ENCODE assay signal across 15 cellular contexts in the genomic region with DNA sequence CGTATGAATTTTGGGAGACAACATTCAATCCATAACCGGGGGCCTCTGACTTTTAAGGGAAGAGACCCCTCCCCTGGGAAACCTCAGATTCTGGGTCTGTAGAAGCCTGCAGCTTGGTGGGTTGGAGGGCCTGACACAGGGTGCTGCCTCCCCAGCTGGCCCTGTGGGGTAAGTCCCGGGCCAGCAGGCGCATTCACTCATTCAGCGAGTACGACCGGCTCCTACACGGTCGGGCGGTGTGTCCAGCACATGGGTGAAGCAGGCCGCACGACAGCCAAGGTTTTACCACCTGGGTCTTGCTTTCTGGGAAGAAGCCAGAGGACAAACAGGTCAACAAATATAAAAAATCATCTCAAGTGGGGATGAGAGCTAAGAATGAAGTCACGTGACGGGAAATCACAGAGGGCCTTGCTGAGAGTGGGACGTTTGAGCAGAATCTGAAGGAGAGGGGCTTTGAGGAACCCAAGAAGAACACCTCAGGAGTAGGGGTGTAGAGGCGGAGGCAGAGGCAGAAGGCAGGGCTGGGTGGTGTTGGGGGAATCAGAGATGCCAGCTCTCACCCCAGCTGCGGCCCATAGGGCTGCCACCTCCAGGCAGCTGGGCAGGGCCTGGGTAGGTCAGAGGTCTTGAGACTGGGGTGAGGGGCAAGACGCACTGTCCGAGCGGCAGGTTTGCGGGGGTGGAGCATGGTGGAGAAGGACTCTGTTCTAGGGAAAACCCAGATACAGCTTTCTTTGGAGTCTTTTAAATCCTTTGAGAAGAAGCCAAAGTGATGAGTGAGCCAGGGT.
"Had no signal": no experiment of that assay in that cellular context is flagged by ENCODE, and none has a peak within 500 bp of the region (broad histone marks: within the 10 kb centered on the region; RNA-seq: fewer than 3 reads in every experiment).

No MANE protein-coding gene starts in this region.

- H3K4me3 Mint-ChIP-seq: naive B cell, nephron had no signal

- H3K27ac ChIP-seq: dorsolateral prefrontal cortex, heart left ventricle, pancreas, prostate gland had no signal

- H3K4me3 ChIP-seq: dorsolateral prefrontal cortex, heart left ventricle, pancreas, prostate gland had no signal

- H3K4me1 ChIP-seq: pancreas, prostate gland had no signal

- H3K27ac Mint-ChIP-seq: naive B cell had no signal

- H3K9me3 ChIP-seq: heart left ventricle, pancreas, prostate gland had no signal

- H3K27me3 ChIP-seq: dorsolateral prefrontal cortex, heart left ventricle, pancreas had no signal

- H3K4me1 Mint-ChIP-seq: naive B cell, nephron had no signal

- H3K36me3 Mint-ChIP-seq: naive B cell had no signal

- H3K9me3 Mint-ChIP-seq: nephron had no signal

- ATAC-seq: heart left ventricle, pancreas, sciatic nerve had no signal

- H3K36me3 ChIP-seq: heart left ventricle, pancreas, prostate gland had no signal

- DNase-seq: cortex of kidney; dorsolateral prefrontal cortex; effector CD8-positive, alpha-beta T cell; foreskin melanocyte; heart left ventricle; hippocampal formation; mesendoderm; naive B cell; nucleus accumbens; stimulated activated naive CD4-positive, alpha-beta T cell; trophoblast cell had no signal
